18 cellular contexts compared by ENCODE assay signal in the genomic region with DNA sequence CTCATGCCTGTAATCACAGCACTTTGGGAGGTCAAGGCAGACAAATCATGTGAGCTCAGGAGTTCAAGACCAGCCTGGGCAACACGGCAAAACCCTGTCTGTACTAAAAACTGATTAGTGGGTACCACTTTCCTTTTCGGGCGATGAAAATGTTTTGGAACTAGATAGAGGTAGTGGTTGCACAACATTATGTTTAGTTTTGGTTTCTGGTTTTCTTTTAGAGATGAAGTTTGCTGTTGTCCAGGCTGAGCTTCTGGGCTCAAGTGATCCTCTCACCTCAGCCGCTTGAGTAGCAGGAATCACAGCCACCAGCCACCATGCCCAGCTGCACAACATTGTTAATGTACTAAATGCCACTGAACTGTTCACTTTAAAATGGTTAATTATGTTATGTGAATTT. TPM values are rescaled to one million over a fixed set of nuclear protein-coding genes. Genes with fewer than 3 reads are reported as not detected.
DNase-seq lines count a peak whose midpoint lies in the region; ATAC-seq, FAIRE-seq and TF ChIP-seq lines count a peak whose summit lies in the region.
"Had no signal": no experiment of that assay in that cellular context is flagged by ENCODE, and none has a peak within 500 bp of the region (broad histone marks: within the 10 kb centered on the region; RNA-seq: fewer than 3 reads in every experiment).

No MANE protein-coding gene starts in this region.

- intact Hi-C loops in CD4-positive, alpha-beta memory T cell (cut with micrococcal nuclease) = loop anchor here (2.0 kb wide), 2 partner anchors 13 to 29 kb away; no protein-coding TSS in a partner anchor

- no peak overlapping the region for H3K4me3 ChIP-seq in CD4-positive, alpha-beta memory T cell (ENCODE audit: low read length in 2 of 2)
- H3K4me3 ChIP-seq in tibial nerve (no peak overlapping the region), hepatocyte (no peak overlapping the region), right atrium auricular region (no peak overlapping the region)
- H3K4me3 ChIP-seq: cardiac muscle cell, mucosa of descending colon, prostate gland had no signal

- peaks cover 48% of the 10 kb centered on the region in 2 donors for H3K36me3 Mint-ChIP-seq in CD4-positive, alpha-beta memory T cell
- H3K36me3 Mint-ChIP-seq in effector memory CD8-positive, alpha-beta T cell (ENCODE audit: insufficient read depth) = peaks cover 11% of the 10 kb centered on the region
- H3K36me3 Mint-ChIP-seq in endothelial cell (ENCODE audit: low read depth, unreplicated experiment) = peaks cover 15% of the 10 kb centered on the region

- H2AFZ ChIP-seq in hepatocyte = no peak overlapping the region

- CTCF ChIA-PET in CD4-positive, alpha-beta memory T cell (lab: Charles Lee; ENCODE audit: partially characterized antibody) = interaction anchor here (0.6 to 8.2 kb wide), 3 partner anchors 8 to 49 kb away, joined by 3 to 58 read pairs (median 3); no protein-coding TSS in a partner anchor

- no peak overlapping the region for H3K27ac ChIP-seq in CD4-positive, alpha-beta memory T cell (ENCODE audit: low read depth, low read length)
- no peak overlapping the region for H3K27ac ChIP-seq in tibial nerve
- H3K27ac ChIP-seq in hepatocyte = no peak overlapping the region
- no peak overlapping the region for H3K27ac ChIP-seq in right atrium auricular region
- H3K27ac ChIP-seq: cardiac muscle cell, prostate gland had no signal

- peak overlapping the region in 1 of 8 donors; percentile 52 for H3K4me3 Mint-ChIP-seq in CD4-positive, alpha-beta memory T cell
- H3K4me3 Mint-ChIP-seq in effector memory CD8-positive, alpha-beta T cell = peak overlapping the region; percentile 13 to 37
- no peak overlapping the region for H3K4me3 Mint-ChIP-seq in endothelial cell (ENCODE audit: unreplicated experiment)

- ATAC-seq in HG03442 (IDR thresholded peaks at IDR 0.05; ENCODE audit: unreplicated experiment) = peak; percentile 50
- peak; percentile 26 for ATAC-seq in effector memory CD8-positive, alpha-beta T cell (replicated peaks)

- WGBS in tibial nerve, 2 donors = 87 to 88% methylated on average over 4 of the region's 4 CpGs
- WGBS in hepatocyte (ENCODE audit: low lambda C conversion rate, missing lambda C conversion rate) = 96% methylated on average over 4 of the region's 4 CpGs

- FAIRE-seq in GM19239 (lab: Jason Lieb, UNC) = peak; percentile 71
- FAIRE-seq: kidney, RCC 7860 had no signal

- H3K36me3 ChIP-seq in CD4-positive, alpha-beta memory T cell (ENCODE audit: insufficient read depth, low read length) = peaks cover 6% of the 10 kb centered on the region
- peaks cover 0 to 27% (median 0%) of the 10 kb centered on the region in 3 donors for H3K36me3 ChIP-seq in tibial nerve
- no peaks in the 10 kb centered on the region for H3K36me3 ChIP-seq in hepatocyte (replicated peaks; ENCODE audit: insufficient read depth, low read depth)
- no peaks in the 10 kb centered on the region for H3K36me3 ChIP-seq in right atrium auricular region
- H3K36me3 ChIP-seq: cardiac muscle cell, prostate gland had no signal

- H4K20me1 ChIP-seq in hepatocyte (ENCODE audit: insufficient read depth, poor library complexity, severe bottlenecking) = peaks cover 19% of the 10 kb centered on the region

- no peaks in the 10 kb centered on the region for H3K9me3 ChIP-seq in CD4-positive, alpha-beta memory T cell (ENCODE audit: control insufficient read depth in 1 of 2, low read length in 2 of 2)
- H3K9me3 ChIP-seq in tibial nerve (no peaks in the 10 kb centered on the region), hepatocyte (ENCODE audit: low read depth) (no peaks in the 10 kb centered on the region), right atrium auricular region (no peaks in the 10 kb centered on the region)
- H3K9me3 ChIP-seq: mucosa of descending colon, prostate gland had no signal

- H3K4me1 Mint-ChIP-seq in CD4-positive, alpha-beta memory T cell = peaks cover 10 to 48% (median 39%) of the 10 kb centered on the region in 4 donors
- H3K4me1 Mint-ChIP-seq in effector memory CD8-positive, alpha-beta T cell (ENCODE audit: low read depth in 2 of 2) = peaks cover 39 to 42% of the 10 kb centered on the region in 2 donors
- peaks cover 9% of the 10 kb centered on the region for H3K4me1 Mint-ChIP-seq in endothelial cell (ENCODE audit: unreplicated experiment)

- H3K27me3 ChIP-seq in CD4-positive, alpha-beta memory T cell (ENCODE audit: insufficient read depth, low read length) = no peaks in the 10 kb centered on the region
- no peaks in the 10 kb centered on the region for H3K27me3 ChIP-seq in tibial nerve
- H3K27me3 ChIP-seq in hepatocyte = no peaks in the 10 kb centered on the region
- H3K27me3 ChIP-seq in right atrium auricular region = no peaks in the 10 kb centered on the region
- H3K27me3 ChIP-seq: cardiac muscle cell had no signal

- no peak for TF ChIP-seq CTCF in tibial nerve (IDR thresholded peaks at IDR 0.05)
- TF ChIP-seq CTCF in hepatocyte (IDR thresholded peaks at IDR 0.05; ENCODE audit: poor library complexity) = no peak
- TF ChIP-seq CTCF in right atrium auricular region (IDR thresholded peaks at IDR 0.05) = no peak
- no peak for TF ChIP-seq CTCF in endothelial cell (IDR thresholded peaks at IDR 0.05; ENCODE audit: unreplicated experiment)

- H3K27ac Mint-ChIP-seq in CD4-positive, alpha-beta memory T cell = peak overlapping the region in 5 of 7 donors; percentile 36 to 84 (median 41)
- H3K27ac Mint-ChIP-seq in effector memory CD8-positive, alpha-beta T cell = peak overlapping the region; percentile 75 to 79
- H3K27ac Mint-ChIP-seq in endothelial cell (ENCODE audit: unreplicated experiment) = no peak overlapping the region
- H3K27ac Mint-ChIP-seq: T-helper 17 cell had no signal

- no peaks in the 10 kb centered on the region for H3K27me3 Mint-ChIP-seq in CD4-positive, alpha-beta memory T cell
- H3K27me3 Mint-ChIP-seq in effector memory CD8-positive, alpha-beta T cell = no peaks in the 10 kb centered on the region
- peaks cover 2% of the 10 kb centered on the region for H3K27me3 Mint-ChIP-seq in endothelial cell (ENCODE audit: unreplicated experiment)
- H3K27me3 Mint-ChIP-seq: T-helper 17 cell had no signal

- DNase-seq in CD4-positive, alpha-beta memory T cell = no peak
- DNase-seq in GM19239 (ENCODE audit: insufficient read length, low spot score) (no peak), tibial nerve (ENCODE audit: low spot score in 2 of 2) (no peak), hepatocyte (ENCODE audit: low spot score) (no peak), right atrium auricular region (ENCODE audit: low spot score) (no peak), endothelial cell (ENCODE audit: low spot score) (no peak)
- no peak for DNase-seq in effector memory CD8-positive, alpha-beta T cell
- DNase-seq: AML-193, H7, kidney, mucosa of descending colon, NCI-H1436 treated with DMSO at 0.1 percent for 48 hours, NCI-H446 treated with DMSO at 0.1 percent for 48 hours had no signal

- peaks cover 93% of the 10 kb centered on the region for H3K79me2 ChIP-seq in hepatocyte

- no peak for TF ChIP-seq POLR2A in tibial nerve (IDR thresholded peaks at IDR 0.05)

- POLR2A ChIA-PET in CD4-positive, alpha-beta memory T cell (lab: Charles Lee; ENCODE audit: partially characterized antibody) = interaction anchor here (1.2 to 1.5 kb wide), 2 partner anchors 12 to 28 kb away, joined by 3 read pairs; no protein-coding TSS in a partner anchor

- no peak overlapping the region for H3K4me2 ChIP-seq in hepatocyte

- H3K9me2 ChIP-seq in hepatocyte (replicated peaks; ENCODE audit: insufficient read depth) = no peaks in the 10 kb centered on the region

- TF ChIP-seq EP300 in tibial nerve (IDR thresholded peaks at IDR 0.05) = no peak

- peaks cover 99% of the 10 kb centered on the region for H3K4me1 ChIP-seq in CD4-positive, alpha-beta memory T cell (ENCODE audit: insufficient read depth, low read length)
- H3K4me1 ChIP-seq in tibial nerve = peaks cover 0 to 39% (median 10%) of the 10 kb centered on the region in 4 donors
- H3K4me1 ChIP-seq in hepatocyte (ENCODE audit: insufficient read depth) = peaks cover 5% of the 10 kb centered on the region
- peaks cover 0 to 30% of the 10 kb centered on the region in 2 donors for H3K4me1 ChIP-seq in right atrium auricular region
- H3K4me1 ChIP-seq: prostate gland had no signal

- H3K9me3 Mint-ChIP-seq in CD4-positive, alpha-beta memory T cell = peaks cover 0 to 4% (median 0%) of the 10 kb centered on the region in 8 donors
- no peaks in the 10 kb centered on the region for H3K9me3 Mint-ChIP-seq in effector memory CD8-positive, alpha-beta T cell
- H3K9me3 Mint-ChIP-seq in endothelial cell (ENCODE audit: unreplicated experiment) = no peaks in the 10 kb centered on the region

RNA-seq across cellular contexts. Expression of gene AAK1, which starts 27.6 kb away (rescaled TPM):
- total RNA-seq in CD4-positive, alpha-beta memory T cell = 100 to 1,000 TPM; 220 to 225 TPM
- polyA plus RNA-seq in CD4-positive, alpha-beta memory T cell = 100 to 1,000 TPM in 1 of 2 donors, 10 to 100 TPM in 1; 27.6 to 129 TPM
- 10 to 100 TPM; 29.2 to 70.5 (median 44.5) TPM for total RNA-seq in tibial nerve
- 23.2 and 30.1 TPM in 2 replicates for total RNA-seq in hepatocyte
- polyA plus RNA-seq in hepatocyte = 30.8 and 44.4 TPM in 2 replicates
- total RNA-seq in right atrium auricular region = 10 to 100 TPM; 50.4 to 62.6 TPM
- total RNA-seq in endothelial cell (ENCODE audit: unreplicated experiment) = 144 TPM
